ENCODE assay signal across 8 cellular contexts in genomic region chr1:65948609-65949229, GRCh38.
A peak's percentile ranks its signal among the peaks of the same experiment; 100 is the strongest.
DNase-seq lines count a peak whose midpoint lies in the region; ATAC-seq, FAIRE-seq and TF ChIP-seq lines count a peak whose summit lies in the region.

No MANE protein-coding gene starts in this region.

- ATAC-seq in left lung: peak; percentile 61

- no peak overlapping the region for H4K12ac ChIP-seq in trophoblast cell (ENCODE audit: low read depth, low read length)

- intact Hi-C loops in left lung (cut with DNase I): no loop called here

- H3K4me3 ChIP-seq in left lung (no peak overlapping the region), trophoblast cell (ENCODE audit: low read depth, low read length) (no peak overlapping the region), small intestine (ENCODE audit: low read depth in 1 of 2, low read length in 2 of 2) (no peak overlapping the region)

- H3K9ac ChIP-seq in trophoblast cell (ENCODE audit: low read length): no peak overlapping the region

- H3K27ac ChIP-seq in VCaP: peak overlapping the region; percentile 21; the same call in 1 of the 2 replicates
- H3K27ac ChIP-seq in left lung: no peak overlapping the region
- no peak overlapping the region for H3K27ac ChIP-seq in RWPE1
- H3K27ac ChIP-seq in trophoblast cell (ENCODE audit: low read depth, low read length): no peak overlapping the region
- H3K27ac ChIP-seq in small intestine (ENCODE audit: low read depth in 1 of 2, low read length in 1 of 2): no peak overlapping the region

- no peaks in the 10 kb centered on the region for H3K79me2 ChIP-seq in trophoblast cell (ENCODE audit: control insufficient read depth, insufficient read depth, low read length, poor library complexity)

- H2BK5ac ChIP-seq in trophoblast cell (ENCODE audit: low read depth, low read length, poor library complexity): no peak overlapping the region

- no peak overlapping the region for H2BK12ac ChIP-seq in trophoblast cell (ENCODE audit: low read length)

- H3K36me3 ChIP-seq in left lung: no peaks in the 10 kb centered on the region
- no peaks in the 10 kb centered on the region for H3K36me3 ChIP-seq in trophoblast cell (ENCODE audit: control insufficient read depth in 1 of 2, insufficient read depth in 2 of 2, low read length in 2 of 2)
- H3K36me3 ChIP-seq in small intestine (ENCODE audit: control insufficient read depth in 2 of 2, insufficient read depth in 2 of 2, low read length in 2 of 2): no peaks in the 10 kb centered on the region

- no peak overlapping the region for H3K4ac ChIP-seq in trophoblast cell (ENCODE audit: low read depth, low read length)

- FAIRE-seq in small intestine (lab: Jason Lieb, UNC): no peak

- H3K18ac ChIP-seq in trophoblast cell (ENCODE audit: low read length): no peak overlapping the region

- peaks cover 0 to 6% of the 10 kb centered on the region in 2 donors for H3K4me1 ChIP-seq in left lung
- H3K4me1 ChIP-seq in trophoblast cell (ENCODE audit: control insufficient read depth in 1 of 2, insufficient read depth in 2 of 2, low read length in 2 of 2): no peaks in the 10 kb centered on the region
- H3K4me1 ChIP-seq in small intestine (ENCODE audit: control insufficient read depth in 2 of 2, insufficient read depth in 1 of 2, low read depth in 1 of 2, low read length in 1 of 2): no peaks in the 10 kb centered on the region

- POLR2A ChIA-PET in RWPE1 (lab: Yijun Ruan, JAX; ENCODE audit: low non-redundant PET): no interaction called here

- DNase-seq in AG20443 (ENCODE audit: low spot score) (peak; percentile 68), HK-2 (ENCODE audit: unreplicated experiment) (peak; percentile 17), left lung (no peak), T-helper 2 cell (no peak), RWPE1 (ENCODE audit: low spot score) (no peak), trophoblast cell (no peak), small intestine (no peak)

- H3K27me3 ChIP-seq in left lung (no peaks in the 10 kb centered on the region), trophoblast cell (ENCODE audit: insufficient read depth, low read length) (no peaks in the 10 kb centered on the region), small intestine (ENCODE audit: control insufficient read depth in 2 of 2, insufficient read depth in 2 of 2, low read length in 2 of 2) (no peaks in the 10 kb centered on the region)

- no peak overlapping the region for H2BK120ac ChIP-seq in trophoblast cell (ENCODE audit: insufficient read depth, low read length, poor library complexity)

- H4K91ac ChIP-seq in trophoblast cell (ENCODE audit: low read depth, low read length): no peak overlapping the region

- no peak overlapping the region for H3K4me2 ChIP-seq in trophoblast cell (ENCODE audit: low read length)

- CTCF ChIA-PET in RWPE1 (lab: Yijun Ruan, JAX): interaction anchor here (1.4 kb wide), 1 partner anchor 294 kb away, joined by 4 read pairs; no protein-coding TSS in a partner anchor

- no peak overlapping the region for H2AK5ac ChIP-seq in trophoblast cell (ENCODE audit: low read length)

- no peak overlapping the region for H3K14ac ChIP-seq in trophoblast cell (ENCODE audit: low read length)

- no peak overlapping the region for H2AFZ ChIP-seq in trophoblast cell (ENCODE audit: insufficient read depth, low read length, poor library complexity)

- H4K8ac ChIP-seq in trophoblast cell (ENCODE audit: low read depth, low read length): no peak overlapping the region

- no CpG with 5 or more reads among the region's 7 CpGs for WGBS in trophoblast cell (ENCODE audit: extremely low coverage, insufficient coverage, insufficient read length)
- WGBS in small intestine, 3 donors: 86 to 88% (median 87%) methylated on average over 7 of the region's 7 CpGs

- H3K9me3 ChIP-seq in left lung (no peaks in the 10 kb centered on the region), trophoblast cell (ENCODE audit: insufficient read depth, low read depth, low read length) (no peaks in the 10 kb centered on the region), small intestine (ENCODE audit: control insufficient read depth, low read depth) (no peaks in the 10 kb centered on the region)

- TF ChIP-seq CTCF in VCaP (conservative IDR thresholded peaks at IDR 0.05): peak; percentile 56
- TF ChIP-seq CTCF in left lung (IDR thresholded peaks at IDR 0.05): no peak
- no peak for TF ChIP-seq CTCF in RWPE1 (conservative IDR thresholded peaks at IDR 0.05; ENCODE audit: low read depth)

- H3K79me1 ChIP-seq in trophoblast cell (ENCODE audit: low read length): no peaks in the 10 kb centered on the region

- no peak overlapping the region for H3K23ac ChIP-seq in trophoblast cell (ENCODE audit: low read length)

Comparison
In these comparisons a context has a peak if more than half of its experiments do, and no peak if none do; other contexts are left out.
1. DNase-seq: peak in AG20443 (single experiment) and HK-2 (single experiment); none in left lung (0 of 2), T-helper 2 cell (0 of 5), RWPE1 (single experiment), trophoblast cell (0 of 2) and small intestine (single experiment).